8 cellular contexts compared by ENCODE assay signal in genomic region chr6:111642463-111643158, GRCh38. TPM values are rescaled to one million over a fixed set of nuclear protein-coding genes. Genes with fewer than 3 reads are reported as not detected.
DNase-seq lines count a peak whose midpoint lies in the region; ATAC-seq and TF ChIP-seq lines count a peak whose summit lies in the region.

No MANE protein-coding gene starts in this region.

- no peak for DNase-seq in AG04449 (ENCODE audit: low read depth, low spot score)
- peak; percentile 66 for DNase-seq in GM12865 (ENCODE audit: low read depth)
- DNase-seq in HT-29 (ENCODE audit: low spot score) = peak; percentile 64
- DNase-seq in SK-MEL-5 (ENCODE audit: low read depth, low spot score) = peak; percentile 87
- DNase-seq in effector memory CD8-positive, alpha-beta T cell = no peak
- peak in 1 of 2 donors; percentile 23 for DNase-seq in memory B cell (ENCODE audit: low spot score in 2 of 2)
- DNase-seq in NCI-H128 (lab: John Stamatoyannopoulos, UW; ENCODE audit: unreplicated experiment) = no peak

- H3K9me3 Mint-ChIP-seq in effector memory CD8-positive, alpha-beta T cell = peaks cover 0 to 2% of the 10 kb centered on the region in 2 donors
- peaks cover 5% of the 10 kb centered on the region for H3K9me3 Mint-ChIP-seq in memory B cell

- H3K4me3 Mint-ChIP-seq in effector memory CD8-positive, alpha-beta T cell = no peak overlapping the region
- no peak overlapping the region for H3K4me3 Mint-ChIP-seq in memory B cell

- H3K27ac Mint-ChIP-seq in effector memory CD8-positive, alpha-beta T cell = no peak overlapping the region
- H3K27ac Mint-ChIP-seq in memory B cell = no peak overlapping the region

- in situ Hi-C loops in SK-MEL-5 (cut with HindIII; ENCODE audit: low pct_unique_long_range_greater_than_20kb, low sequenced_read_pairs) = no loop called here

- CTCF ChIA-PET in AG04449 (lab: Yijun Ruan, JAX) = interaction anchor here (0.6 to 3.4 kb wide), 9 partner anchors 14 to 384 kb away, joined by 3 to 29 read pairs (median 4); no protein-coding TSS in a partner anchor

- no peaks in the 10 kb centered on the region for H3K4me1 Mint-ChIP-seq in effector memory CD8-positive, alpha-beta T cell (ENCODE audit: low read depth in 2 of 2)
- no peaks in the 10 kb centered on the region for H3K4me1 Mint-ChIP-seq in memory B cell

- no peaks in the 10 kb centered on the region for H3K36me3 Mint-ChIP-seq in effector memory CD8-positive, alpha-beta T cell (ENCODE audit: insufficient read depth)
- H3K36me3 Mint-ChIP-seq in memory B cell = peaks cover 4% of the 10 kb centered on the region

- TF ChIP-seq CTCF in AG04449 (IDR thresholded peaks at IDR 0.05; ENCODE audit: insufficient read depth, low read length, missing control alignments) = peak; percentile 71
- peak; percentile 56 for TF ChIP-seq CTCF in GM12865 (IDR thresholded peaks at IDR 0.05; ENCODE audit: insufficient read depth, low read depth, low read length, missing control alignments)

- H3K4me3 ChIP-seq in AG04449 (ENCODE audit: low read depth, low read length) = no peak overlapping the region
- H3K4me3 ChIP-seq in GM12865 (ENCODE audit: low read depth, low read length) = no peak overlapping the region

- POLR2A ChIA-PET in AG04449 (lab: Yijun Ruan, JAX) = no interaction called here

- no peaks in the 10 kb centered on the region for H3K27me3 Mint-ChIP-seq in effector memory CD8-positive, alpha-beta T cell
- H3K27me3 Mint-ChIP-seq in memory B cell = no peaks in the 10 kb centered on the region

- ATAC-seq in effector memory CD8-positive, alpha-beta T cell (replicated peaks) = peak; percentile 33
- ATAC-seq in memory B cell (ENCODE audit: low read depth) (peak; percentile 46), GM21825 (IDR thresholded peaks at IDR 0.05; ENCODE audit: unreplicated experiment) (no peak)

RNA-seq across cellular contexts. Expression of gene TRAF3IP2, which starts 36.9 kb away (rescaled TPM):
- 11.7 and 12.2 TPM in 2 replicates for total RNA-seq in HT-29 (2014; rRNA removed; shearing (Covaris generic))
- 74.4 and 87.3 TPM in 2 replicates for total RNA-seq in SK-MEL-5 (2014; rRNA removed; shearing (Covaris generic))
- 65.2 and 70.9 TPM in 2 replicates for polyA plus RNA-seq in SK-MEL-5 (2015; cell fraction: cytosol; rRNA removed)
- polyA plus RNA-seq in SK-MEL-5 (2015; cell fraction: nucleus; rRNA removed) = 23.8 and 38.3 TPM in 2 replicates

Comparison
In these comparisons a context has a peak if more than half of its experiments do, and no peak if none do; other contexts are left out.
1. DNase-seq: peak in GM12865 (single experiment), HT-29 (single experiment) and SK-MEL-5 (single experiment); none in AG04449 (single experiment), effector memory CD8-positive, alpha-beta T cell (0 of 3) and NCI-H128 (single experiment).